8 cellular contexts compared by ENCODE assay signal in genomic region chr4:6270691-6271121, GRCh38. TPM values are rescaled to one million over a fixed set of nuclear protein-coding genes. Genes with fewer than 3 reads are reported as not detected.
DNase-seq lines count a peak whose midpoint lies in the region; ATAC-seq and TF ChIP-seq lines count a peak whose summit lies in the region.

No MANE protein-coding gene starts in this region.

- H3K4me3 ChIP-seq in foreskin fibroblast (ENCODE audit: low read depth in 1 of 2, low read length in 2 of 2) (peak overlapping the region; percentile 78 to 87), sigmoid colon (peak overlapping the region; percentile 64 to 86 (median 84))

- intact Hi-C loops in sigmoid colon (cut with DNase I), result loop anchor here (5.0 to 10.0 kb wide), 3 partner anchors 304 to 514 kb away; partner anchors contain the start of genes KIAA0232, MAN2B2 and MRFAP1

- ATAC-seq in GM21717 (IDR thresholded peaks at IDR 0.05; ENCODE audit: unreplicated experiment) (no peak), HG02610 (IDR thresholded peaks at IDR 0.05; ENCODE audit: unreplicated experiment) (no peak), HG02870 (IDR thresholded peaks at IDR 0.05; ENCODE audit: unreplicated experiment) (no peak)

- no peaks in the 10 kb centered on the region for H3K27me3 ChIP-seq in sigmoid colon

- TF ChIP-seq CTCF in VCaP (conservative IDR thresholded peaks at IDR 0.05) (no peak), foreskin fibroblast (IDR thresholded peaks at IDR 0.05; ENCODE audit: low read depth, low read length) (no peak), sigmoid colon (IDR thresholded peaks at IDR 0.05) (no peak)

- H3K4me1 ChIP-seq in ES-I3 (ENCODE audit: insufficient read depth, low read length) (peaks cover 25% of the 10 kb centered on the region), sigmoid colon (peaks cover 0 to 62% (median 57%) of the 10 kb centered on the region in 4 donors)

- WGBS in sigmoid colon, 2 donors, result 18 to 52% methylated on average over 6 of the region's 6 CpGs

- peak overlapping the region; percentile 68; the same call in 1 of the 2 replicates for H3K27ac ChIP-seq in VCaP
- H3K27ac ChIP-seq in sigmoid colon, result peak overlapping the region; percentile 87 to 96 (median 91)

- TF ChIP-seq EP300 in sigmoid colon (IDR thresholded peaks at IDR 0.05), result no peak

- H3K36me3 ChIP-seq in ES-I3 (ENCODE audit: insufficient read depth, low read length), result no peaks in the 10 kb centered on the region
- no peaks in the 10 kb centered on the region for H3K36me3 ChIP-seq in sigmoid colon

- TF ChIP-seq POLR2A in sigmoid colon (IDR thresholded peaks at IDR 0.05), result no peak

- H3K9ac ChIP-seq in ES-I3 (ENCODE audit: low read depth, low read length), result peak overlapping the region; percentile 46

- peak; percentile 18 to 55 for DNase-seq in foreskin fibroblast
- no peak for DNase-seq in sigmoid colon
- no peak for DNase-seq in effector CD4-positive, alpha-beta T cell

- H3K9me3 ChIP-seq in ES-I3 (ENCODE audit: control insufficient read depth, insufficient read depth, low read length), result no peaks in the 10 kb centered on the region
- H3K9me3 ChIP-seq in sigmoid colon, result no peaks in the 10 kb centered on the region

RNA-seq across cellular contexts. Expression of gene WFS1, which starts 1.1 kb away (rescaled TPM):
- 10 to 100 TPM; 34.6 to 69.0 (median 47.2) TPM for total RNA-seq in sigmoid colon
- 10 to 100 TPM in 1 of 3 donors, 1 to 10 TPM in 2; 1.4 to 10.1 (median 3.6) TPM for polyA plus RNA-seq in sigmoid colon

Comparison
In these comparisons a context has a peak if more than half of its experiments do, and no peak if none do; other contexts are left out.
1. DNase-seq: peak in foreskin fibroblast (2 of 2); none in sigmoid colon (single experiment) and effector CD4-positive, alpha-beta T cell (single experiment).